ENCODE assay signal across 17 cellular contexts in the genomic region with DNA sequence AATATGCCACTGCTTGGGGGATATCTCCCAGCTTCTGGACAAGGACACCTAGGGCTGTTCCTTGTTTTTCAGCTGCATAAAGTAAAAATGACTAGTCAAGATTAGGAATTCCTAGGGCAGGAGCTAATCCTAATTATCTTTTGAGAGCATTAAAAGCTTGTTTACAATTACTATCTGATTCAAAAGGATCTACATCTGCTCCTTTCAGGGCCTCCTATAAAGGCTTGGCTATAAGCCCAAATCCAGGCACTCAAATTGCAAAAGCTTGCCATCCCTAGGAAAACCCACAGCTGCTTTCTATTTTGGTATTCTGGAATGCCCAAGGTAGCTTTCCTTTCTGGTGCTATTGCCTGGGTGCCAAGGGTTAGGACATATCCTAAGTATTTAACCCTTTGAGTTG. TPM values are rescaled to one million over a fixed set of nuclear protein-coding genes. Genes with fewer than 3 reads are reported as not detected.
DNase-seq lines count a peak whose midpoint lies in the region; ATAC-seq and FAIRE-seq lines count a peak whose summit lies in the region.
"Had no signal": no experiment of that assay in that cellular context is flagged by ENCODE, and none has a peak within 500 bp of the region (broad histone marks: within the 10 kb centered on the region; RNA-seq: fewer than 3 reads in every experiment).

No MANE protein-coding gene starts in this region.

- DNase-seq in DMS153 (lab: John Stamatoyannopoulos, UW) (peak; percentile 21), NCI-H1105 treated with DMSO at 0.1 percent for 48 hours (lab: John Stamatoyannopoulos, UW) (peak; percentile 93), NCI-H524 (lab: John Stamatoyannopoulos, UW) (peak; percentile 82 to 97), astrocyte of the hippocampus (ENCODE audit: low read depth, low spot score) (peak; percentile 30), midbrain (lab: John Stamatoyannopoulos, UW) (no peak), frontal cortex (ENCODE audit: low spot score in 2 of 2) (no peak), cerebellum (ENCODE audit: low spot score) (no peak)
- DNase-seq: activated gamma-delta T cell treated with Interleukin-2 at 50 U/mL for 16 hours; aorta; H7; left lung; pancreas; stimulated activated CD4-positive, alpha-beta T cell treated with anti-CD3 and anti-CD28 coated beads, Interleukin-4, amount 100 ng/mL, for 24 hours; stimulated activated CD8-positive, alpha-beta memory T cell treated with anti-CD3 and anti-CD28 coated beads, Interleukin-4, amount 100 ng/mL, for 48 hours had no signal

- no peak for FAIRE-seq in frontal cortex (lab: Jason Lieb, UNC)
- FAIRE-seq: colon, pancreas had no signal

- ATAC-seq in HG03439 (IDR thresholded peaks at IDR 0.05; ENCODE audit: unreplicated experiment), result no peak
- ATAC-seq: left lung, pancreas, Right ventricle myocardium inferior had no signal

RNA-seq across cellular contexts. Expression of gene SLCO4C1, which starts 45.8 kb away (rescaled TPM):
- total RNA-seq in frontal cortex (0.82 TPM), cerebellum (0.45 TPM)

Comparison
In these comparisons a context has a peak if more than half of its experiments do, and no peak if none do; other contexts are left out.
1. DNase-seq: peak in DMS153 (single experiment), NCI-H1105 treated with DMSO at 0.1 percent for 48 hours (single experiment), NCI-H524 (2 of 2) and astrocyte of the hippocampus (single experiment); none in midbrain (single experiment), frontal cortex (0 of 2) and cerebellum (single experiment).